ENCODE assay signal across 17 cellular contexts in the genomic region with DNA sequence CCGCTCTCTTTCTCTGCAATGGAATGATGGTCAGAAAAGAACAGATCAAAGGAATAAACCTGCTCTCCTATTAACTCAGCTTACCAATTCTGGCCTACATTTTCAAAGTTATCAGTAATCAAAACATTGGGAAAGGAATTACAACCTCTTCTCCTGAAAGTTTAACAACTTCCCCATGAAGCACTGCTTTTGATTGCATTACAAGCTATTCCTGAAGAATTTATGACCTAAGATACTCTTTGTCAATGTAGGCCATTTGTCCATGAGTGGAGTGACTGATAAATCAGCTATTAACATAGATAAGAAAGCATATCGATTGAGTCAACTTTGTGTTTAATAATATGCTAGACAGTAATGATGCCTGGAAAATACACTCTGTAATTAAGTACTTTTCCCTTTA.
"Had no signal": no experiment of that assay in that cellular context is flagged by ENCODE, and none has a peak within 500 bp of the region (broad histone marks: within the 10 kb centered on the region; RNA-seq: fewer than 3 reads in every experiment).

No MANE protein-coding gene starts in this region.

- H3K27me3 ChIP-seq: esophagus muscularis mucosa, gastrocnemius medialis, stomach had no signal

- H3K9me3 ChIP-seq: esophagus muscularis mucosa, gastrocnemius medialis, psoas muscle, stomach had no signal

- H3K4me1 ChIP-seq: esophagus muscularis mucosa, gastrocnemius medialis, psoas muscle, stomach had no signal

- H3K36me3 ChIP-seq: esophagus muscularis mucosa, gastrocnemius medialis, stomach had no signal

- H3K4me3 ChIP-seq: esophagus muscularis mucosa, gastrocnemius medialis, psoas muscle, stomach had no signal

- H3K27ac ChIP-seq: epithelial cell of prostate, esophagus muscularis mucosa, gastrocnemius medialis, psoas muscle, stomach had no signal

- ATAC-seq: gastrocnemius medialis; left ventricle myocardium superior; naive thymus-derived CD4-positive, alpha-beta T cell; psoas muscle; sciatic nerve had no signal

- DNase-seq: effector memory CD4-positive, alpha-beta T cell; gastrocnemius medialis; glutamatergic neuron; immature natural killer cell; left ventricle myocardium superior; naive thymus-derived CD4-positive, alpha-beta T cell; nephron progenitor cell; psoas muscle; retina; stimulated activated CD4-positive, alpha-beta T cell treated with anti-CD3 and anti-CD28 coated beads, Interleukin-2, amount 100 ng/mL, for 24 hours; stimulated activated naive CD4-positive, alpha-beta T cell; stomach; substantia nigra; trophoblast cell had no signal

- H3K36me3 Mint-ChIP-seq: immature natural killer cell had no signal

- H3K27ac Mint-ChIP-seq: immature natural killer cell; naive thymus-derived CD4-positive, alpha-beta T cell; nephron progenitor cell had no signal

- H3K4me3 Mint-ChIP-seq: immature natural killer cell; naive thymus-derived CD4-positive, alpha-beta T cell; nephron progenitor cell had no signal
